Comparison of ENCODE assay signal across 8 cellular contexts in the genomic region with DNA sequence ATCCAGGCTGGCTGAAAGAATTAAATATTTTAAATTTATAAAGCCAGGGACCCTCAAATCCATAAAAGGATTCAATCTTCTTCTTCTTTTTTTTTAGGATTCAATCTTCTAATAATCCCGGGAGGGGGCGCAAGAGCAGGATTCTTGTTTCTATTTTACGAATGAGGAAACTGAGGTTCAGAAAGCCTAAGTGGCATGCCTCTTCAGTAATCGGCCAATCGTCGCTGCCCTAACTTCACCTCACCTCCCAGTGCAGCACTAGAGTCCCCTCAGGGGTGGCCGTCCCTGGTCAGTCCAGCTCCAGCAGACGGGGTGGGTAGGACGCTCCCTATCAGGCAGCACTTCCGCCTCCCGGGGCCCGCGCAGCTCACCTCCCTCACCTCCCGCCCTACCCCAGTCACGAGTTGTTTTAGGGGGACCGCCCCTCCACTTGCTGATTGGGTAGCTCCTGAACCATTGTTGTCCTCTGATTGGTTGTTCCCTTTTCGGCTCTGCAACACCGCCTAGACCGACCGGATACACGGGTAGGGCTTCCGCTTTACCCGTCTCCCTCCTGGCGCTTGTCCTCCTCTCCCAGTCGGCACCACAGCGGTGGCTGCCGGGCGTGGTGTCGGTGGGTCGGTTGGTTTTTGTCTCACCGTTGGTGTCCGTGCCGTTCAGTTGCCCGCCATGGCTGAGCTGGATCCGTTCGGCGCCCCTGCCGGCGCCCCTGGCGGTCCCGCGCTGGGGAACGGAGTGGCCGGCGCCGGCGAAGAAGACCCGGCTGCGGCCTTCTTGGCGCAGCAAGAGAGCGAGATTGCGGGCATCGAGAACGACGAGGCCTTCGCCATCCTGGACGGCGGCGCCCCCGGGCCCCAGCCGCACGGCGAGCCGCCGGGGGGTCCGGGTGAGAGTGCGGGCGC. TPM values are rescaled to one million over a fixed set of nuclear protein-coding genes. Genes with fewer than 3 reads are reported as not detected.
DNase-seq lines count a peak whose midpoint lies in the region; ATAC-seq and TF ChIP-seq lines count a peak whose summit lies in the region.

A gene with protein sequence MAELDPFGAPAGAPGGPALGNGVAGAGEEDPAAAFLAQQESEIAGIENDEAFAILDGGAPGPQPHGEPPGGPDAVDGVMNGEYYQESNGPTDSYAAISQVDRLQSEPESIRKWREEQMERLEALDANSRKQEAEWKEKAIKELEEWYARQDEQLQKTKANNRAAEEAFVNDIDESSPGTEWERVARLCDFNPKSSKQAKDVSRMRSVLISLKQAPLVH (plus strand): TSS at position 534 of the 902 bp plus-strand sequence. CDS start 136 bp downstream, at position 670.

- under 1% methylated on average over 17 of the region's 68 CpGs for WGBS in suprapubic skin

- TF ChIP-seq POLR2A in GM10847 (IDR thresholded peaks at IDR 0.05; ENCODE audit: extremely low read depth, insufficient read length) (peak; percentile 98), suprapubic skin (IDR thresholded peaks at IDR 0.05) (peak; percentile 65 to 94)

- peak within 1 kb of the TSS; percentile 67 for H3K4me3 ChIP-seq in suprapubic skin

- DNase-seq in NCI-H1092 (lab: John Stamatoyannopoulos, UW) (peak; percentile 99), globus pallidus (ENCODE audit: low spot score) (peak; percentile 100), nucleus accumbens (lab: John Stamatoyannopoulos, UW) (peak; percentile 79 to 99 (median 98)), suprapubic skin (ENCODE audit: low spot score in 2 of 2) (peak; percentile 99)

- H3K9me3 Mint-ChIP-seq in activated naive CD4-positive, alpha-beta T cell treated with anti-CD3 and anti-CD28 coated beads, Interleukin-2, amount 50 U/mL, for 24 hours, result no peaks in the 10 kb centered on the region

- H3K36me3 Mint-ChIP-seq in activated naive CD4-positive, alpha-beta T cell treated with anti-CD3 and anti-CD28 coated beads, Interleukin-2, amount 50 U/mL, for 24 hours, result peaks cover 4% of the 10 kb centered on the region

- H3K27ac ChIP-seq in suprapubic skin, result peak within 1 kb of the TSS; percentile 92

- peak within 1 kb of the TSS; percentile 98 for H3K4me3 Mint-ChIP-seq in activated naive CD4-positive, alpha-beta T cell treated with anti-CD3 and anti-CD28 coated beads, Interleukin-2, amount 50 U/mL, for 24 hours

- H3K9me3 ChIP-seq in suprapubic skin, result no peaks in the 10 kb centered on the region

- peak; percentile 21 to 35 for TF ChIP-seq CTCF in suprapubic skin (IDR thresholded peaks at IDR 0.05)

- H3K27me3 Mint-ChIP-seq in activated naive CD4-positive, alpha-beta T cell treated with anti-CD3 and anti-CD28 coated beads, Interleukin-2, amount 50 U/mL, for 24 hours, result no peaks in the 10 kb centered on the region

- H3K27me3 ChIP-seq in suprapubic skin, result no peaks in the 10 kb centered on the region

- no peaks in the 10 kb centered on the region for H3K36me3 ChIP-seq in suprapubic skin

- H3K4me1 Mint-ChIP-seq in activated naive CD4-positive, alpha-beta T cell treated with anti-CD3 and anti-CD28 coated beads, Interleukin-2, amount 50 U/mL, for 24 hours, result peaks cover 48% of the 10 kb centered on the region

- peaks cover 44% of the 10 kb centered on the region for H3K4me1 ChIP-seq in suprapubic skin

- ATAC-seq in HG02610 (IDR thresholded peaks at IDR 0.05; ENCODE audit: unreplicated experiment) (peak; percentile 98), SK-N-SH treated with all-trans-retinoic acid at 6 μM for 48 hours (peak; percentile 98)

- H3K27ac Mint-ChIP-seq in activated naive CD4-positive, alpha-beta T cell treated with anti-CD3 and anti-CD28 coated beads, Interleukin-2, amount 50 U/mL, for 24 hours, result peak within 1 kb of the TSS; percentile 95

- TF ChIP-seq EP300 in suprapubic skin (IDR thresholded peaks at IDR 0.05), result no peak

TF ChIP-seq in SK-N-SH treated with all-trans-retinoic acid at 6 μM for 48 hours, 23 proteins besides CTCF, POLR2A, EP300 and RAD21:
- TF ChIP-seq CSDC2 (CRISPR knock-in tag; IDR thresholded peaks at IDR 0.05), result no peak
- TF ChIP-seq, protein P1, sequence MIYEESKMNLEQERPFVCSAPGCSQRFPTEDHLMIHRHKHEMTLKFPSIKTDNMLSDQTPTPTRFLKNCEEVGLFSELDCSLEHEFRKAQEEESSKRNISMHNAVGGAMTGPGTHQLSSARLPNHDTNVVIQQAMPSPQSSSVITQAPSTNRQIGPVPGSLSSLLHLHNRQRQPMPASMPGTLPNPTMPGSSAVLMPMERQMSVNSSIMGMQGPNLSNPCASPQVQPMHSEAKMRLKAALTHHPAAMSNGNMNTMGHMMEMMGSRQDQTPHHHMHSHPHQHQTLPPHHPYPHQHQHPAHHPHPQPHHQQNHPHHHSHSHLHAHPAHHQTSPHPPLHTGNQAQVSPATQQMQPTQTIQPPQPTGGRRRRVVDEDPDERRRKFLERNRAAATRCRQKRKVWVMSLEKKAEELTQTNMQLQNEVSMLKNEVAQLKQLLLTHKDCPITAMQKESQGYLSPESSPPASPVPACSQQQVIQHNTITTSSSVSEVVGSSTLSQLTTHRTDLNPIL (CRISPR knock-in tag; IDR thresholded peaks at IDR 0.05; ENCODE audit: low read depth), result no peak
- no peak for TF ChIP-seq ZNF70 (CRISPR knock-in tag; IDR thresholded peaks at IDR 0.05)
- no peak for TF ChIP-seq ARNTL (CRISPR knock-in tag; IDR thresholded peaks at IDR 0.05; ENCODE audit: borderline replicate concordance, low read depth)
- no peak for TF ChIP-seq ZFP30 (CRISPR knock-in tag; IDR thresholded peaks at IDR 0.05)
- TF ChIP-seq, protein P2, sequence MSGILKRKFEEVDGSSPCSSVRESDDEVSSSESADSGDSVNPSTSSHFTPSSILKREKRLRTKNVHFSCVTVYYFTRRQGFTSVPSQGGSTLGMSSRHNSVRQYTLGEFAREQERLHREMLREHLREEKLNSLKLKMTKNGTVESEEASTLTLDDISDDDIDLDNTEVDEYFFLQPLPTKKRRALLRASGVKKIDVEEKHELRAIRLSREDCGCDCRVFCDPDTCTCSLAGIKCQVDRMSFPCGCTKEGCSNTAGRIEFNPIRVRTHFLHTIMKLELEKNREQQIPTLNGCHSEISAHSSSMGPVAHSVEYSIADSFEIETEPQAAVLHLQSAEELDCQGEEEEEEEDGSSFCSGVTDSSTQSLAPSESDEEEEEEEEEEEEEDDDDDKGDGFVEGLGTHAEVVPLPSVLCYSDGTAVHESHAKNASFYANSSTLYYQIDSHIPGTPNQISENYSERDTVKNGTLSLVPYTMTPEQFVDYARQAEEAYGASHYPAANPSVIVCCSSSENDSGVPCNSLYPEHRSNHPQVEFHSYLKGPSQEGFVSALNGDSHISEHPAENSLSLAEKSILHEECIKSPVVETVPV (CRISPR knock-in tag; IDR thresholded peaks at IDR 0.05), result no peak
- no peak for TF ChIP-seq PPARA (CRISPR knock-in tag; IDR thresholded peaks at IDR 0.05; ENCODE audit: borderline replicate concordance)
- TF ChIP-seq, protein P3, sequence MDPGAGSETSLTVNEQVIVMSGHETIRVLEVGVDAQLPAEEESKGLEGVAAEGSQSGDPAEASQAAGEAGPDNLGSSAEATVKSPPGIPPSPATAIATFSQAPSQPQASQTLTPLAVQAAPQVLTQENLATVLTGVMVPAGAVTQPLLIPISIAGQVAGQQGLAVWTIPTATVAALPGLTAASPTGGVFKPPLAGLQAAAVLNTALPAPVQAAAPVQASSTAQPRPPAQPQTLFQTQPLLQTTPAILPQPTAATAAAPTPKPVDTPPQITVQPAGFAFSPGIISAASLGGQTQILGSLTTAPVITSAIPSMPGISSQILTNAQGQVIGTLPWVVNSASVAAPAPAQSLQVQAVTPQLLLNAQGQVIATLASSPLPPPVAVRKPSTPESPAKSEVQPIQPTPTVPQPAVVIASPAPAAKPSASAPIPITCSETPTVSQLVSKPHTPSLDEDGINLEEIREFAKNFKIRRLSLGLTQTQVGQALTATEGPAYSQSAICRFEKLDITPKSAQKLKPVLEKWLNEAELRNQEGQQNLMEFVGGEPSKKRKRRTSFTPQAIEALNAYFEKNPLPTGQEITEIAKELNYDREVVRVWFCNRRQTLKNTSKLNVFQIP (CRISPR knock-in tag; IDR thresholded peaks at IDR 0.05; ENCODE audit: borderline replicate concordance, low read depth), result no peak
- no peak for TF ChIP-seq GLIS3 (CRISPR knock-in tag; IDR thresholded peaks at IDR 0.05)
- TF ChIP-seq ISL1 (CRISPR knock-in tag; IDR thresholded peaks at IDR 0.05), result no peak
- no peak for TF ChIP-seq ESRRG (CRISPR knock-in tag; IDR thresholded peaks at IDR 0.05)
- TF ChIP-seq TCF4 (CRISPR knock-in tag; IDR thresholded peaks at IDR 0.05; ENCODE audit: borderline replicate concordance), result no peak
- no peak for TF ChIP-seq ZNF8 (CRISPR knock-in tag; IDR thresholded peaks at IDR 0.05)
- TF ChIP-seq TOX (CRISPR knock-in tag; IDR thresholded peaks at IDR 0.05; ENCODE audit: borderline replicate concordance), result no peak
- no peak for TF ChIP-seq ZC3H10 (CRISPR knock-in tag; IDR thresholded peaks at IDR 0.05)
- TF ChIP-seq ZFP3 (CRISPR knock-in tag; IDR thresholded peaks at IDR 0.05), result no peak

RNA-seq across cellular contexts. Expression of the gene that starts here (rescaled TPM):
- 100 to 1,000 TPM; 128 to 148 (median 130) TPM for total RNA-seq in suprapubic skin

Comparison
In these comparisons a context has a peak if more than half of its experiments do, and no peak if none do; other contexts are left out.
1. Peak in every context shown above with its lines: DNase-seq, ATAC-seq, H3K4me3 ChIP-seq and H3K27ac ChIP-seq.